28 cellular contexts compared by ENCODE assay signal in genomic region chr12:91805031-91805430, GRCh38.
"Had no signal": no experiment of that assay in that cellular context is flagged by ENCODE, and none has a peak within 500 bp of the region (broad histone marks: within the 10 kb centered on the region; RNA-seq: fewer than 3 reads in every experiment).

No MANE protein-coding gene starts in this region.

- H3K4me1 ChIP-seq: left lung, lower lobe of right lung, neural progenitor cell, parathyroid adenoma, sigmoid colon, tibial artery, upper lobe of left lung, vagina had no signal

- H3K27ac Mint-ChIP-seq: nephron; neural progenitor cell; stimulated activated memory B cell treated with anti-CD40 and anti-IgM and Interleukin-4, amounts not matched to agents 10 μg/mL and 1 μg/mL and 100 μg/mL, for 72 hours; stimulated activated naive CD8-positive, alpha-beta T cell treated with anti-CD3 and anti-CD28 coated beads, Interleukin-15, amount 100 ng/mL, for 72 hours had no signal

- H3K36me3 Mint-ChIP-seq: neural progenitor cell had no signal

- H3K27ac ChIP-seq: left lung, lower lobe of right lung, neural progenitor cell, neutrophil, parathyroid adenoma, sigmoid colon, thoracic aorta, tibial artery, upper lobe of left lung, vagina had no signal

- H3K4me3 ChIP-seq: left lung, lower lobe of right lung, neural progenitor cell, sigmoid colon, thoracic aorta, tibial artery, upper lobe of left lung, vagina had no signal

- ATAC-seq: left colon; left lung; lower lobe of right lung; naive thymus-derived CD8-positive, alpha-beta T cell; right cardiac atrium; stimulated activated memory B cell treated with anti-CD40 and anti-IgM and Interleukin-4, amounts not matched to agents 10 μg/mL and 1 μg/mL and 100 μg/mL, for 72 hours; stimulated activated naive CD8-positive, alpha-beta T cell treated with anti-CD3 and anti-CD28 coated beads, Interleukin-15, amount 100 ng/mL, for 72 hours had no signal

- DNase-seq: hippocampal formation; kidney; left colon; lower lobe of right lung; mesenchymal stem cell; naive thymus-derived CD8-positive, alpha-beta T cell; occipital lobe; retina; right cardiac atrium; sigmoid colon; small intestine; stimulated activated CD4-positive, alpha-beta T cell treated with anti-CD3 and anti-CD28 coated beads, Interleukin-1b, Interleukin-23, amount 100 ng/mL, for 48 hours; stimulated activated CD4-positive, alpha-beta T cell treated with anti-CD3 and anti-CD28 coated beads, Interleukin-2, amount 100 ng/mL, for 48 hours; stimulated activated CD4-positive, alpha-beta T cell treated with anti-CD3 and anti-CD28 coated beads, Interleukin-4, amount 100 ng/mL, for 4 hours; stimulated activated CD8-positive, alpha-beta memory T cell treated with anti-CD3 and anti-CD28 coated beads, Interleukin-4, amount 100 ng/mL, for 48 hours; stimulated activated naive CD4-positive, alpha-beta T cell treated with Interleukin-2 at 50 U/mL for 16 hours; stimulated activated naive CD8-positive, alpha-beta T cell treated with anti-CD3 and anti-CD28 coated beads, Interleukin-15, amount 100 ng/mL, for 72 hours; substantia nigra; tibial artery; upper lobe of left lung had no signal

- H3K4me1 Mint-ChIP-seq: nephron; neural progenitor cell; stimulated activated memory B cell treated with anti-CD40 and anti-IgM and Interleukin-4, amounts not matched to agents 10 μg/mL and 1 μg/mL and 100 μg/mL, for 72 hours; stimulated activated naive CD8-positive, alpha-beta T cell treated with anti-CD3 and anti-CD28 coated beads, Interleukin-15, amount 100 ng/mL, for 72 hours had no signal

- H3K36me3 ChIP-seq: left lung, lower lobe of right lung, neural progenitor cell, neutrophil, sigmoid colon, thoracic aorta, tibial artery, upper lobe of left lung, vagina had no signal

- H3K27me3 Mint-ChIP-seq: naive thymus-derived CD8-positive, alpha-beta T cell; stimulated activated memory B cell treated with anti-CD40 and anti-IgM and Interleukin-4, amounts not matched to agents 10 μg/mL and 1 μg/mL and 100 μg/mL, for 72 hours; stimulated activated naive CD8-positive, alpha-beta T cell treated with anti-CD3 and anti-CD28 coated beads, Interleukin-15, amount 100 ng/mL, for 72 hours had no signal

- H3K4me3 Mint-ChIP-seq: nephron; neural progenitor cell; stimulated activated memory B cell treated with anti-CD40 and anti-IgM and Interleukin-4, amounts not matched to agents 10 μg/mL and 1 μg/mL and 100 μg/mL, for 72 hours; stimulated activated naive CD8-positive, alpha-beta T cell treated with anti-CD3 and anti-CD28 coated beads, Interleukin-15, amount 100 ng/mL, for 72 hours had no signal

- H3K9me3 ChIP-seq: neutrophil, vagina had no signal

- H3K27me3 ChIP-seq: left lung, neural progenitor cell, neutrophil, sigmoid colon, tibial artery, upper lobe of left lung, vagina had no signal

- H3K9ac ChIP-seq: neural progenitor cell, parathyroid adenoma had no signal
